Comparison of ENCODE assay signal across 28 cellular contexts in genomic region chr1:233362743-233363142, GRCh38.
"Had no signal": no experiment of that assay in that cellular context is flagged by ENCODE, and none has a peak within 500 bp of the region (broad histone marks: within the 10 kb centered on the region; RNA-seq: fewer than 3 reads in every experiment).

No MANE protein-coding gene starts in this region.

- H3K36me3 ChIP-seq: esophagus squamous epithelium, gastrocnemius medialis, heart right ventricle, left ventricle myocardium inferior, lower lobe of right lung had no signal

- FAIRE-seq: endometrium, kidney had no signal

- H3K9me3 ChIP-seq: esophagus squamous epithelium, gastrocnemius medialis, heart right ventricle, left ventricle myocardium inferior, lower lobe of right lung, mucosa of descending colon had no signal

- H3K4me1 ChIP-seq: esophagus squamous epithelium, gastrocnemius medialis, heart right ventricle, left ventricle myocardium inferior, lower lobe of right lung had no signal

- H3K27me3 ChIP-seq: dorsolateral prefrontal cortex, esophagus squamous epithelium had no signal

- H3K4me3 ChIP-seq: coronary artery, dorsolateral prefrontal cortex, esophagus squamous epithelium, gastrocnemius medialis, heart right ventricle, left ventricle myocardium inferior, lower lobe of right lung, mucosa of descending colon had no signal

- ATAC-seq: esophagus mucosa; gastrocnemius medialis; heart right ventricle; left colon; left lobe of liver; lower lobe of right lung; mucosa of descending colon; naive thymus-derived CD8-positive, alpha-beta T cell had no signal

- H3K27ac ChIP-seq: coronary artery, dorsolateral prefrontal cortex, epithelial cell of prostate, esophagus squamous epithelium, gastrocnemius medialis, heart right ventricle, left ventricle myocardium inferior, lower lobe of right lung had no signal

- DNase-seq: dermis blood vessel endothelial cell; dorsolateral prefrontal cortex; effector CD4-positive, alpha-beta T cell; effector memory CD4-positive, alpha-beta T cell; endodermal cell; erythroblast; esophagus squamous epithelium; foreskin fibroblast; foreskin melanocyte; gastrocnemius medialis; glutamatergic neuron; head of caudate nucleus; heart right ventricle; hippocampal formation; islet precursor cell; kidney; left colon; left ventricle myocardium inferior; lower lobe of right lung; mesenchymal stem cell; mucosa of descending colon; naive B cell; naive thymus-derived CD8-positive, alpha-beta T cell had no signal
